28 cellular contexts compared by ENCODE assay signal in the genomic region with DNA sequence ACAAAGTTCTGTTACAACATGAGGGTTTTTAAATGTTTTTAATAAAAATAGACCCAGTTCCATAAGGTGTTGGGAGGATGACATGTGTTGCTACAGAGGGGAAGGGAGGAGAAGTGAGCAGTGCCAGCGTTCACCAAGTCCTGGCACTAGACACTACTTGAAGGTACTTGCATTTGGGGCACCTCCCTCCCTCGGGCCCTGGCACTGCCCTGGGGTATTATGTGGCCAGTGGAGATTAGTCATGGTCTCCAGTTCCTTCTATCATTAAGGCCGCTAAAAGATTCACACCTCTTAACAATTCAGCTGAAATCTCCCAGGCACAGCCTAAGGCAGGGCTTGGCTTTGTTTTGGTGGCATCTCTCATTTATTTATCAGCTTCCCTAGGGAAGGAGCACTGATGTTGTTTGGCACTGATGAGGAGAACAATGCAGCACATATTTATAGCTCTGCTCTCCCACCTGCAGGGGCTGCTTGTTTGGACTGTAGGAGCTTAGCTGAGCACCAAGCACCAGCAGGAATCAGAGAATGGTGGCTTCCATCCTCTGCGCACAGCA.
A peak's percentile ranks its signal among the peaks of the same experiment; 100 is the strongest.
DNase-seq lines count a peak whose midpoint lies in the region; ATAC-seq, FAIRE-seq and TF ChIP-seq lines count a peak whose summit lies in the region.
"Had no signal": no experiment of that assay in that cellular context is flagged by ENCODE, and none has a peak within 500 bp of the region (broad histone marks: within the 10 kb centered on the region; RNA-seq: fewer than 3 reads in every experiment).

No MANE protein-coding gene starts in this region.

- no peaks in the 10 kb centered on the region for H3K36me3 ChIP-seq in Peyer's patch
- H3K36me3 ChIP-seq: HAP-1, uterus had no signal

- no peak overlapping the region for H3K4me3 ChIP-seq in Peyer's patch
- H3K4me3 ChIP-seq: A549, HAP-1, PC-9, uterus had no signal

- no peak overlapping the region for H3K27ac ChIP-seq in Peyer's patch
- H3K27ac ChIP-seq: A549, PC-9, uterus had no signal

- FAIRE-seq in urothelium cell line (lab: Jason Lieb, UNC): peak; percentile 56
- FAIRE-seq: A549 had no signal

- H3K9me3 ChIP-seq in Peyer's patch: no peaks in the 10 kb centered on the region
- H3K9me3 ChIP-seq: A549, HAP-1, uterus had no signal

- H3K27me3 ChIP-seq in Peyer's patch: no peaks in the 10 kb centered on the region
- H3K27me3 ChIP-seq: uterus had no signal

- H3K4me1 ChIP-seq in Peyer's patch: no peaks in the 10 kb centered on the region
- H3K4me1 ChIP-seq: A549, HAP-1, uterus had no signal

- TF ChIP-seq CTCF in Peyer's patch (IDR thresholded peaks at IDR 0.05): no peak

- ATAC-seq in GM21515 (IDR thresholded peaks at IDR 0.05; ENCODE audit: unreplicated experiment): no peak
- ATAC-seq: A549; naive thymus-derived CD8-positive, alpha-beta T cell; stimulated activated naive B cell treated with anti-CD40 and anti-IgM and Interleukin-4, amounts not matched to agents 10 μg/mL and 1 μg/mL and 100 μg/mL, for 72 hours had no signal

- DNase-seq in NCI-H2196 (lab: John Stamatoyannopoulos, UW; ENCODE audit: unreplicated experiment) (peak; percentile 2), NCI-H2196 treated with DMSO at 0.1 percent for 48 hours (lab: John Stamatoyannopoulos, UW; ENCODE audit: unreplicated experiment) (no peak), NCI-H1417 treated with DMSO at 0.1 percent for 48 hours (lab: John Stamatoyannopoulos, UW) (peak; percentile 6), NCI-H748 treated with DMSO at 0.1 percent for 48 hours (lab: John Stamatoyannopoulos, UW) (peak; percentile 51), urothelium cell line (ENCODE audit: low spot score) (no peak), OCI-M1 (lab: John Stamatoyannopoulos, UW) (no peak), Peyer's patch (no peak)
- DNase-seq: activated B cell treated with CpG ODN at 0.5 μM for 24 hours; activated CD4-positive, alpha-beta T cell treated with anti-CD3 and anti-CD28 coated beads, Interleukin-2, amount 50 U/mL, for 4 hours; activated naive CD4-positive, alpha-beta T cell treated with anti-CD3 and anti-CD28 coated beads for 36 hours; AML-193; CD4-positive, alpha-beta memory T cell; effector CD4-positive, alpha-beta T cell; GF-D8; head of caudate nucleus; IMR-90; naive thymus-derived CD8-positive, alpha-beta T cell; NCI-H1092 treated with DMSO at 0.1 percent for 48 hours; NCI-H446 treated with DMSO at 0.1 percent for 48 hours; occipital lobe; PC-9; SHP77; stimulated activated CD4-positive, alpha-beta T cell treated with anti-CD3 and anti-CD28 coated beads, Interleukin-15, amount 100 ng/mL, for 24 hours; stimulated activated naive B cell treated with anti-CD40 and anti-IgM and Interleukin-4, amounts not matched to agents 10 μg/mL and 1 μg/mL and 100 μg/mL, for 72 hours; uterus had no signal

- no peak for TF ChIP-seq POLR2A in Peyer's patch (IDR thresholded peaks at IDR 0.05)

Comparison
In these comparisons a context has a peak if more than half of its experiments do, and no peak if none do; other contexts are left out.
1. DNase-seq: peak in NCI-H2196 (single experiment), NCI-H1417 treated with DMSO at 0.1 percent for 48 hours (single experiment) and NCI-H748 treated with DMSO at 0.1 percent for 48 hours (single experiment); none in NCI-H2196 treated with DMSO at 0.1 percent for 48 hours (single experiment), urothelium cell line (single experiment), OCI-M1 (single experiment) and Peyer's patch (0 of 3).